11 cellular contexts compared by ENCODE assay signal in the genomic region with DNA sequence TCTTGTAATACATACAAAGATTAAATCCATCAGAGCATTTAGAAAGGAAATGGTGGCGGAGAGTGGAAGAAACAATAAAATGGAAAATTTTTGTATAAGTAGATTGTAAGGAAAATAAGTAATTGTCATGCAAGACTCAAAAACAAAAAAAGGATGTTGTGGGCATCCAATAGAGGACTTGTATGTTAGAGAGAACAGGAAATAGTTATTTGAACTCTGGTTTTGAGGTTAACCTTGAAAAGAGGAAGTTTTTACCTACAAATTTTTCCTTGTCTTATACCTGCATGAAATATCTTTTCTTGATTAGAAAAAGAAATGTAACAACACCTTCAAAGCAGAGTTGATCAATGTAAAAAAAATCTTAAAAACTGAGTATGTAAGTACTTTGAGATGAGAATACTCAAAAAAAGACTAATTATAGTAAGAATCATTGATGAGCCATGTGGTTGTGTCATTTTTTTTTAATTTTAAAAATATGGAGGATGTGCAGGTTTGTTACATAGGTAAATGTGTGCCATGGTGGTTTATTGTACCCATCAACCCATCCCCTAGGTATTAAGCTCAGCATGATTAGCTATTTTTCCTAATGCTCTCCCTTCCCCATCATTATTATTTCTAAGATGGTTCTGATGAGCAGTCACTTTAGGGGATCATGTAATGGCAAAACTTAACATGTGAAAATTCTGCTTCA. TPM values are rescaled to one million over a fixed set of nuclear protein-coding genes. Genes with fewer than 3 reads are reported as not detected.
A peak's percentile ranks its signal among the peaks of the same experiment; 100 is the strongest.
DNase-seq lines count a peak whose midpoint lies in the region; ATAC-seq and TF ChIP-seq lines count a peak whose summit lies in the region.
"Had no signal": no experiment of that assay in that cellular context is flagged by ENCODE, and none has a peak within 500 bp of the region (broad histone marks: within the 10 kb centered on the region; RNA-seq: fewer than 3 reads in every experiment).

No MANE protein-coding gene starts in this region.

- H3K36me3 Mint-ChIP-seq in activated CD8-positive, alpha-beta T cell treated with anti-CD3 and anti-CD28 coated beads for 36 hours (ENCODE audit: low read depth) = peaks cover 70% of the 10 kb centered on the region

- peak; percentile 89 for ATAC-seq in GM21367 (IDR thresholded peaks at IDR 0.05; ENCODE audit: unreplicated experiment)
- peak; percentile 99 for ATAC-seq in HG03342 (IDR thresholded peaks at IDR 0.05; ENCODE audit: unreplicated experiment)
- peak; percentile 65 for ATAC-seq in activated CD8-positive, alpha-beta T cell treated with anti-CD3 and anti-CD28 coated beads for 36 hours
- ATAC-seq in right cardiac atrium = no peak

- DNase-seq in GM10248 (ENCODE audit: extremely low spot score) (peak; percentile 5), right cardiac atrium (no peak), GM13977 (ENCODE audit: low spot score) (no peak), hepatic stellate cell (ENCODE audit: low spot score) (no peak), NCI-H2171 treated with DMSO at 0.1 percent for 48 hours (lab: John Stamatoyannopoulos, UW) (no peak)
- DNase-seq in activated CD8-positive, alpha-beta T cell treated with anti-CD3 and anti-CD28 coated beads for 36 hours = no peak
- DNase-seq: activated CD4-positive, alpha-beta T cell treated with anti-CD3 and anti-CD28 coated beads, Interleukin-2, amount 50 U/mL, for 4 hours; effector memory CD4-positive, alpha-beta T cell; NCI-H1694 treated with DMSO at 0.1 percent for 48 hours had no signal

- intact Hi-C loops in activated CD8-positive, alpha-beta T cell treated with anti-CD3 and anti-CD28 coated beads for 36 hours (cut with micrococcal nuclease) = no loop called here
- intact Hi-C loops in right cardiac atrium (cut with DNase I) = no loop called here

- no peaks in the 10 kb centered on the region for H3K27me3 Mint-ChIP-seq in activated CD8-positive, alpha-beta T cell treated with anti-CD3 and anti-CD28 coated beads for 36 hours

- POLR2A ChIA-PET in GM10248 (lab: Yijun Ruan, JAX) = no interaction called here
- POLR2A ChIA-PET in activated CD8-positive, alpha-beta T cell treated with anti-CD3 and anti-CD28 coated beads for 36 hours (lab: Charles Lee) = interaction anchor here (1.2 kb wide), 1 partner anchor 12 kb away, joined by 6 read pairs; the partner anchor contains the start of gene TMEM106B

- H3K4me1 Mint-ChIP-seq in activated CD8-positive, alpha-beta T cell treated with anti-CD3 and anti-CD28 coated beads for 36 hours (ENCODE audit: low read depth) = peaks cover 41% of the 10 kb centered on the region

- peaks cover 12% of the 10 kb centered on the region for H3K9me3 Mint-ChIP-seq in activated CD8-positive, alpha-beta T cell treated with anti-CD3 and anti-CD28 coated beads for 36 hours

- peak overlapping the region; percentile 75 for H3K27ac Mint-ChIP-seq in activated CD8-positive, alpha-beta T cell treated with anti-CD3 and anti-CD28 coated beads for 36 hours

- in situ Hi-C loops in GM13977 (cut with MboI; ENCODE audit: low pct_unique_long_range_greater_than_20kb, low sequenced_read_pairs, unreplicated experiment) = no loop called here

- H3K4me3 Mint-ChIP-seq in activated CD8-positive, alpha-beta T cell treated with anti-CD3 and anti-CD28 coated beads for 36 hours = no peak overlapping the region

- CTCF ChIA-PET in GM10248 (lab: Yijun Ruan, JAX) = interaction anchor here (1.2 kb wide), 1 partner anchor 11 kb away, joined by 3 read pairs; no protein-coding TSS in a partner anchor
- CTCF ChIA-PET in activated CD8-positive, alpha-beta T cell treated with anti-CD3 and anti-CD28 coated beads for 36 hours (lab: Charles Lee) = no interaction called here

- H3K4me1 ChIP-seq in right cardiac atrium (ENCODE audit: control insufficient read depth, insufficient read depth, low read length) = peaks cover 2% of the 10 kb centered on the region

- H3K27me3 ChIP-seq in right cardiac atrium (ENCODE audit: control insufficient read depth, insufficient read depth) = no peaks in the 10 kb centered on the region

- no peak overlapping the region for H3K27ac ChIP-seq in right cardiac atrium (ENCODE audit: low read length)

- H3K4me3 ChIP-seq in right cardiac atrium (ENCODE audit: low read length) = no peak overlapping the region

- no peak for TF ChIP-seq CTCF in GM10248 (IDR thresholded peaks at IDR 0.05; ENCODE audit: control extremely low read depth, extremely low read depth, low read depth, missing control alignments)
- TF ChIP-seq CTCF in activated CD8-positive, alpha-beta T cell treated with anti-CD3 and anti-CD28 coated beads for 36 hours (IDR thresholded peaks at IDR 0.05) = no peak
- no peak for TF ChIP-seq CTCF in GM13977 (IDR thresholded peaks at IDR 0.05; ENCODE audit: extremely low read depth, insufficient read depth, missing control alignments)

- H3K9me3 ChIP-seq in right cardiac atrium (ENCODE audit: control insufficient read depth, low read length) = no peaks in the 10 kb centered on the region

- 53% methylated on average over 1 of the region's 1 CpG for WGBS in right cardiac atrium

RNA-seq across cellular contexts. Expression of gene TMEM106B, which starts 11.9 kb away (rescaled TPM):
- total RNA-seq in activated CD8-positive, alpha-beta T cell treated with anti-CD3 and anti-CD28 coated beads for 36 hours = 10 to 100 TPM; 27.1 to 28.8 TPM
- total RNA-seq in right cardiac atrium = 10 to 100 TPM; 57.6 to 65.7 (median 64.0) TPM
- polyA plus RNA-seq in right cardiac atrium = 20.8 TPM

Comparison
In these comparisons a context has a peak if more than half of its experiments do, and no peak if none do; other contexts are left out.
1. ATAC-seq: peak in GM21367 (single experiment), HG03342 (single experiment) and activated CD8-positive, alpha-beta T cell treated with anti-CD3 and anti-CD28 coated beads for 36 hours (single experiment); none in right cardiac atrium (0 of 2).